ENCODE assay signal across 10 cellular contexts in the genomic region with DNA sequence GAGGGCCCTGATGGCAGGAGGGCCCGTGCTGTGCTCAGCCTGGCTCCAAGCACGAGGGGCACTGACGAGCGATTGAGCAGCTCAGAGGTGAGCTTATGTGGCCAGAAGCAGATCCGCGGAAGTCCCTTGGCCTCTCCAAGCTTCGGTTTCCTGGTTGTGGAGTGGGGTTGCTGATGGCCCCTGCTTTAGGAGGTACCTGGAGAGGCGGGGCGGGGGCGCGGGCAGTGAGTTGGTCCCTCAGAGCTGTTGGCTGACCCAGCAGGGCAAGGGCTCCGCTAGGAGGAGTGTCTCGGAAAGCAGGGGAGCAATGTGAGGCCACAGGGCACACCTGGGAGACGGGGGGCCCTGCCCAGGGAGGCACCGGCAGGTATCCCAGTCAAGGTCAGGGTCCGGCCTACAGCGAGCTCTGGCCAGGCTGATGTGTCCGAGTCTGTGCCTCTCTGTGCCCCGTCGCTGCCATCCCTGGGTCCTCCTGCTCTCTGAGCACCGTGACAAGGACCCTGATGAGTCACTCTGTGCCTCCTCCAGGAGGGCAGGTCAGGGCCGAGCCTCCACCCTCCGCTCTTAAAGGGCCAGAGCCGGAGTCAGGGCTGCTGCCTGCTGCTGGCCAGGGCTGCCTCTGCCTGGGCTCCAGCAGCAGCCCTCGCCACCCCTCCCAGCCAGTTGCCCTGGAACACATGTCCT. TPM values are rescaled to one million over a fixed set of nuclear protein-coding genes. Genes with fewer than 3 reads are reported as not detected.
DNase-seq lines count a peak whose midpoint lies in the region; ATAC-seq and TF ChIP-seq lines count a peak whose summit lies in the region.
"Had no signal": no experiment of that assay in that cellular context is flagged by ENCODE, and none has a peak within 500 bp of the region (broad histone marks: within the 10 kb centered on the region; RNA-seq: fewer than 3 reads in every experiment).

No MANE protein-coding gene starts in this region.

- no peaks in the 10 kb centered on the region for H3K27me3 Mint-ChIP-seq in activated CD4-positive, alpha-beta T cell treated with anti-CD3 and anti-CD28 coated beads, Interleukin-2, amount 10 ng/mL, durations not matched to agents 7 days and 5 days
- no peaks in the 10 kb centered on the region for H3K27me3 Mint-ChIP-seq in mesothelial cell of epicardium (ENCODE audit: low read depth)
- H3K27me3 Mint-ChIP-seq: CD4-positive, alpha-beta memory T cell had no signal

- no peak overlapping the region for H3K27ac Mint-ChIP-seq in activated CD4-positive, alpha-beta T cell treated with anti-CD3 and anti-CD28 coated beads, Interleukin-2, amount 10 ng/mL, durations not matched to agents 7 days and 5 days
- no peak overlapping the region for H3K27ac Mint-ChIP-seq in stimulated activated effector memory CD8-positive, alpha-beta T cell treated with anti-CD3 and anti-CD28 coated beads, Interleukin-12 subunit alpha, Interleukin-12 subunit beta, amount 100 ng/mL, for 72 hours
- H3K27ac Mint-ChIP-seq in mesothelial cell of epicardium, result no peak overlapping the region

- H3K36me3 ChIP-seq in SK-N-SH (replicated peaks in 1 of 2; ENCODE audit: control insufficient read depth in 1 of 2, insufficient read depth in 2 of 2, low read length in 1 of 2), result no peaks in the 10 kb centered on the region
- no peaks in the 10 kb centered on the region for H3K36me3 ChIP-seq in cardiac muscle cell

- H4K20me1 ChIP-seq in SK-N-SH (ENCODE audit: insufficient read depth), result peaks cover 84% of the 10 kb centered on the region

- POLR2A ChIA-PET in activated CD4-positive, alpha-beta T cell treated with anti-CD3 and anti-CD28 coated beads, Interleukin-2, amount 10 ng/mL, durations not matched to agents 7 days and 5 days (lab: Charles Lee), result no interaction called here
- POLR2A ChIA-PET in SK-N-SH (lab: Yijun Ruan, JAX), result no interaction called here

- TF ChIP-seq RAD21 in SK-N-SH (IDR thresholded peaks at IDR 0.05; ENCODE audit: low read length), result no peak

- H3K9me3 Mint-ChIP-seq in activated CD4-positive, alpha-beta T cell treated with anti-CD3 and anti-CD28 coated beads, Interleukin-2, amount 10 ng/mL, durations not matched to agents 7 days and 5 days, result no peaks in the 10 kb centered on the region
- no peaks in the 10 kb centered on the region for H3K9me3 Mint-ChIP-seq in stimulated activated effector memory CD8-positive, alpha-beta T cell treated with anti-CD3 and anti-CD28 coated beads, Interleukin-12 subunit alpha, Interleukin-12 subunit beta, amount 100 ng/mL, for 72 hours
- no peaks in the 10 kb centered on the region for H3K9me3 Mint-ChIP-seq in mesothelial cell of epicardium
- H3K9me3 Mint-ChIP-seq: CD4-positive, alpha-beta memory T cell had no signal

- peaks cover 27% of the 10 kb centered on the region for H3F3A ChIP-seq in SK-N-SH (replicated peaks; ENCODE audit: insufficient read depth)

- CTCF ChIA-PET in activated CD4-positive, alpha-beta T cell treated with anti-CD3 and anti-CD28 coated beads, Interleukin-2, amount 10 ng/mL, durations not matched to agents 7 days and 5 days (lab: Charles Lee), result interaction anchor here (0.6 kb wide), 1 partner anchor 24 kb away, joined by 5 read pairs; no protein-coding TSS in a partner anchor
- CTCF ChIA-PET in SK-N-SH (lab: Yijun Ruan, JAX), result interaction anchor here (0.9 to 1.7 kb wide), 2 partner anchors 49 to 80 kb away, joined by 3 to 4 read pairs; no protein-coding TSS in a partner anchor

- no peaks in the 10 kb centered on the region for H3K9me2 ChIP-seq in SK-N-SH

- no peak overlapping the region for H3K4me3 Mint-ChIP-seq in activated CD4-positive, alpha-beta T cell treated with anti-CD3 and anti-CD28 coated beads, Interleukin-2, amount 10 ng/mL, durations not matched to agents 7 days and 5 days
- no peak overlapping the region for H3K4me3 Mint-ChIP-seq in stimulated activated effector memory CD8-positive, alpha-beta T cell treated with anti-CD3 and anti-CD28 coated beads, Interleukin-12 subunit alpha, Interleukin-12 subunit beta, amount 100 ng/mL, for 72 hours
- H3K4me3 Mint-ChIP-seq in mesothelial cell of epicardium, result no peak overlapping the region
- H3K4me3 Mint-ChIP-seq: CD4-positive, alpha-beta memory T cell had no signal

- WGBS in SK-N-SH (ENCODE audit: low lambda C conversion rate), result 73% methylated on average over 3 of the region's 25 CpGs

- no peaks in the 10 kb centered on the region for H3K4me1 Mint-ChIP-seq in activated CD4-positive, alpha-beta T cell treated with anti-CD3 and anti-CD28 coated beads, Interleukin-2, amount 10 ng/mL, durations not matched to agents 7 days and 5 days
- peaks cover 32% of the 10 kb centered on the region for H3K4me1 Mint-ChIP-seq in stimulated activated effector memory CD8-positive, alpha-beta T cell treated with anti-CD3 and anti-CD28 coated beads, Interleukin-12 subunit alpha, Interleukin-12 subunit beta, amount 100 ng/mL, for 72 hours
- peaks cover 43% of the 10 kb centered on the region for H3K4me1 Mint-ChIP-seq in mesothelial cell of epicardium

- H3K36me3 Mint-ChIP-seq in activated CD4-positive, alpha-beta T cell treated with anti-CD3 and anti-CD28 coated beads, Interleukin-2, amount 10 ng/mL, durations not matched to agents 7 days and 5 days (ENCODE audit: low read depth), result no peaks in the 10 kb centered on the region
- no peaks in the 10 kb centered on the region for H3K36me3 Mint-ChIP-seq in stimulated activated effector memory CD8-positive, alpha-beta T cell treated with anti-CD3 and anti-CD28 coated beads, Interleukin-12 subunit alpha, Interleukin-12 subunit beta, amount 100 ng/mL, for 72 hours
- H3K36me3 Mint-ChIP-seq in mesothelial cell of epicardium, result no peaks in the 10 kb centered on the region
- H3K36me3 Mint-ChIP-seq: CD4-positive, alpha-beta memory T cell had no signal

- no peaks in the 10 kb centered on the region for H3K27me3 ChIP-seq in SK-N-SH (ENCODE audit: insufficient read depth)
- H3K27me3 ChIP-seq in cardiac muscle cell, result no peaks in the 10 kb centered on the region

- H3K4me2 ChIP-seq in SK-N-SH, result peak overlapping the region; percentile 83

- peak; percentile 30 for DNase-seq in activated CD4-positive, alpha-beta T cell treated with anti-CD3 and anti-CD28 coated beads for 48 hours
- DNase-seq in activated CD4-positive, alpha-beta T cell treated with anti-CD3 and anti-CD28 coated beads, Interleukin-2, amount 10 ng/mL, durations not matched to agents 7 days and 5 days, result no peak
- DNase-seq in SK-N-SH (peak; percentile 69), cardiac muscle cell (ENCODE audit: low read depth in 1 of 2, low spot score in 1 of 2) (peak; percentile 48), mesothelial cell of epicardium (ENCODE audit: low spot score in 2 of 2, unreplicated experiment in 2 of 2) (no peak)
- DNase-seq in stimulated activated effector memory CD8-positive, alpha-beta T cell treated with anti-CD3 and anti-CD28 coated beads, Interleukin-12 subunit alpha, Interleukin-12 subunit beta, amount 100 ng/mL, for 72 hours (ENCODE audit: low spot score in 2 of 2), result no peak

- H3K4me3 ChIP-seq in SK-N-SH (ENCODE audit: low read depth in 2 of 2, low read length in 1 of 2) (peak overlapping the region in 1 of 2 experiments; percentile 7; a peak in 1 of 4 replicates), cardiac muscle cell (no peak overlapping the region)
- H3K4me3 ChIP-seq: psoas muscle had no signal

- H3K4me1 ChIP-seq in SK-N-SH (ENCODE audit: control insufficient read depth in 1 of 2, insufficient read depth in 2 of 2, low read depth in 1 of 2, low read length in 1 of 2), result peaks cover 43 to 57% of the 10 kb centered on the region in 2 experiments; a peak in 3 of 4 replicates
- H3K4me1 ChIP-seq in cardiac muscle cell (ENCODE audit: low read depth), result peaks cover 52% of the 10 kb centered on the region
- H3K4me1 ChIP-seq: psoas muscle had no signal

- H2AFZ ChIP-seq in SK-N-SH (ENCODE audit: low read depth), result no peak overlapping the region

- H3K27ac ChIP-seq in SK-N-SH (ENCODE audit: low read depth in 2 of 2, low read length in 1 of 2) (peak overlapping the region; percentile 21 to 48; a peak in 2 of 4 replicates), cardiac muscle cell (peak overlapping the region; percentile 99)
- H3K27ac ChIP-seq: psoas muscle had no signal

- TF ChIP-seq CTCF in SK-N-SH (IDR thresholded peaks at IDR 0.05) (no peak), cardiac muscle cell (IDR thresholded peaks at IDR 0.05; ENCODE audit: low read depth, low read length) (no peak), mesothelial cell of epicardium (IDR thresholded peaks at IDR 0.05; ENCODE audit: unreplicated experiment) (no peak)

- no peaks in the 10 kb centered on the region for H3K9me3 ChIP-seq in SK-N-SH
- no peaks in the 10 kb centered on the region for H3K9me3 ChIP-seq in cardiac muscle cell (ENCODE audit: low read depth)
- H3K9me3 ChIP-seq: psoas muscle had no signal

- H3K9ac ChIP-seq in SK-N-SH, result 0 out of 2 replicates have a peak overlapping the region, but pooled peaks have one; percentile 1

- H3K79me2 ChIP-seq in SK-N-SH (ENCODE audit: insufficient read depth), result peaks cover 97% of the 10 kb centered on the region

- TF ChIP-seq EP300 in SK-N-SH (IDR thresholded peaks at IDR 0.05; ENCODE audit: borderline replicate concordance in 1 of 2, low read depth in 1 of 2, low read length in 1 of 2), result no peak

- ATAC-seq in stimulated activated effector memory CD8-positive, alpha-beta T cell treated with anti-CD3 and anti-CD28 coated beads, Interleukin-12 subunit alpha, Interleukin-12 subunit beta, amount 100 ng/mL, for 72 hours, result peak; percentile 77
- ATAC-seq in HG02840 (IDR thresholded peaks at IDR 0.05; ENCODE audit: low FRiP score, unreplicated experiment), result no peak
- ATAC-seq in HG03521 (IDR thresholded peaks at IDR 0.05; ENCODE audit: unreplicated experiment), result no peak

RNA-seq across cellular contexts. Expression of a gene that starts 14.8 kb away (rescaled TPM):
- total RNA-seq in activated CD4-positive, alpha-beta T cell treated with anti-CD3 and anti-CD28 coated beads, Interleukin-2, amount 10 ng/mL, durations not matched to agents 7 days and 5 days, result 1 to 10 TPM; 1.0 to 1.2 TPM
- polyA plus RNA-seq in SK-N-SH (2012; rRNA removed), result 40.6 and 52.9 TPM in 2 replicates
- 30.8 and 37.3 TPM in 2 replicates for polyA plus RNA-seq in SK-N-SH (2012; cell fraction: cytosol; rRNA removed)
- polyA plus RNA-seq in SK-N-SH (2012; cell fraction: nucleus; rRNA removed), result 21.5 and 23.7 TPM in 2 replicates
- total RNA-seq in cardiac muscle cell, result 55.6 and 55.7 TPM in 2 replicates
- 48.3 and 55.4 TPM in 2 replicates for polyA plus RNA-seq in cardiac muscle cell
- 44.7 to 47.1 TPM (median 44.8 TPM) in 3 replicates for total RNA-seq in mesothelial cell of epicardium
- polyA plus RNA-seq: CD4-positive, alpha-beta memory T cell had no signal

Comparison
In these comparisons a context has a peak if more than half of its experiments do, and no peak if none do; other contexts are left out.
1. DNase-seq: peak in activated CD4-positive, alpha-beta T cell treated with anti-CD3 and anti-CD28 coated beads for 48 hours (single experiment), SK-N-SH (single experiment) and cardiac muscle cell (2 of 2); none in activated CD4-positive, alpha-beta T cell treated with anti-CD3 and anti-CD28 coated beads, Interleukin-2, amount 10 ng/mL, durations not matched to agents 7 days and 5 days (single experiment), stimulated activated effector memory CD8-positive, alpha-beta T cell treated with anti-CD3 and anti-CD28 coated beads, Interleukin-12 subunit alpha, Interleukin-12 subunit beta, amount 100 ng/mL, for 72 hours (0 of 2) and mesothelial cell of epicardium (0 of 2).
2. RNA of a gene that starts 14.8 kb away (total RNA-seq): 55.6 to 55.7 TPM in cardiac muscle cell and 44.7 to 47.1 TPM in mesothelial cell of epicardium; 1.0 to 1.2 TPM in activated CD4-positive, alpha-beta T cell treated with anti-CD3 and anti-CD28 coated beads, Interleukin-2, amount 10 ng/mL, durations not matched to agents 7 days and 5 days; every median in the first group is over 10 times any median in the second.